ENCODE assay signal across 1 cellular context in the genomic region with DNA sequence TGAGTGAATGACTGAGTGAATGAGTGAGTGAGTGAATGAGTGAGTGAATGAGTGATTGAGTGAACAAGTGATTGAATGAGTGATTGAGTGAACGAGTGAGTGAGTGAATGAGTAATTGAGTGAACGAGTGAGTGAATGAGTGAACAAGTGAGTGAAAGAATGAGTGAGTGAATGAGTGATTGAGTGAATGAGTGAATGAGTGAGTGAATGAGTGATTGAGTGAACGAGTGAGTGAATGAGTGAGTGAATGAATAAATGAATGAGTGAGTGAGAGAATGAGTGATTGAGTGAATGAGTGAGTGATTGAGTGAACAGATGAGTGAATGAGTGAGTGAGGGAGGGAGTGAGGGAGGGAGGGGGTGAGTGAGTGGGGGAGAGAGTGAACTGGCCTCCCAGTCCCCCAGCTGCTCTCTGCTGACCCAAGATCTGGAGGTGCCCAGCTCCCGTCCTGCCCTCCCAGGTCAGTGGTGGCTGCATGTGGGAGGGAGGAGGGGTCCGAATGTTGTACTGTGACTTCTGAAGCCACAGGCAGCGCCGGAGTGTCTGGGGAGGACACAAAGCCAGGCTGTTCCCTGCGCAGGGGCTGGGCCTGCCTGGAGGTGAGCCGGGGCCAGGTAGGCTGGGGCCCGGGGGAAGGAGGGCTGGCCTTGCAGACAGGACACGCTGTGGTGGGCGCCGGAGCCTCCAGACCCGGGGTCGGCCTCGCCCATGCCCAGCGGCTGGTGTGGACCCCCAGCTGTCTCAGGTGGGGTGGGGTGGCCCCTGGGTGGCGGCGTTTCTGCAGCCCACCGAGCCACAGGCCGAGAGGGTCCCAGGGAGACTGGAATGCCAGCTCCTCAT.
A peak's percentile ranks its signal among the peaks of the same experiment; 100 is the strongest.
TF ChIP-seq lines count a peak whose summit lies in the region.

No MANE protein-coding gene starts in this region.

TF ChIP-seq in K562, 482 proteins besides CTCF, POLR2A, EP300 and RAD21 (continued from another document and continues in another):
- peak; percentile 21; the same call in 1 of the 2 replicates for TF ChIP-seq ZBTB2 (IDR thresholded peaks at IDR 0.05)
- TF ChIP-seq ZZZ3 (IDR thresholded peaks at IDR 0.05): no peak
- no peak for TF ChIP-seq ZNF561 (CRISPR knock-in tag; conservative IDR thresholded peaks at IDR 0.05)
- peak; percentile 91 for TF ChIP-seq BCOR (IDR thresholded peaks at IDR 0.05)
- TF ChIP-seq HOXB6 (CRISPR knock-in tag; IDR thresholded peaks at IDR 0.05; ENCODE audit: borderline replicate concordance): no peak
- TF ChIP-seq ZFP1 (CRISPR knock-in tag; IDR thresholded peaks at IDR 0.05): no peak
- TF ChIP-seq ZNF589 (CRISPR knock-in tag; IDR thresholded peaks at IDR 0.05; ENCODE audit: low read depth): no peak
- peak; percentile 47 to 55; a peak in 2 of 4 replicates for TF ChIP-seq TRIM24 (IDR thresholded peaks at IDR 0.05)
- TF ChIP-seq BRF1 (IDR thresholded peaks at IDR 0.05; ENCODE audit: borderline replicate concordance, extremely low read depth, insufficient read length): no peak
- TF ChIP-seq USF1 (CRISPR knock-in tag; IDR thresholded peaks at IDR 0.05): no peak
- TF ChIP-seq NFE2 (IDR thresholded peaks at IDR 0.05; ENCODE audit: low read depth): no peak
- TF ChIP-seq ZNF436 (CRISPR knock-in tag; IDR thresholded peaks at IDR 0.05): no peak
- peak; percentile 44 to 74; a peak in 3 of 4 replicates for TF ChIP-seq KDM1A (IDR thresholded peaks at IDR 0.05)
- peak; percentile 32; the same call in 1 of the 2 replicates for TF ChIP-seq TAL1 (IDR thresholded peaks at IDR 0.05)
- TF ChIP-seq ZNF263 (CRISPR knock-in tag; IDR thresholded peaks at IDR 0.05; ENCODE audit: borderline replicate concordance): 0 out of 2 replicates have a peak, but pooled peaks have one; percentile 18
- TF ChIP-seq, protein P1, sequence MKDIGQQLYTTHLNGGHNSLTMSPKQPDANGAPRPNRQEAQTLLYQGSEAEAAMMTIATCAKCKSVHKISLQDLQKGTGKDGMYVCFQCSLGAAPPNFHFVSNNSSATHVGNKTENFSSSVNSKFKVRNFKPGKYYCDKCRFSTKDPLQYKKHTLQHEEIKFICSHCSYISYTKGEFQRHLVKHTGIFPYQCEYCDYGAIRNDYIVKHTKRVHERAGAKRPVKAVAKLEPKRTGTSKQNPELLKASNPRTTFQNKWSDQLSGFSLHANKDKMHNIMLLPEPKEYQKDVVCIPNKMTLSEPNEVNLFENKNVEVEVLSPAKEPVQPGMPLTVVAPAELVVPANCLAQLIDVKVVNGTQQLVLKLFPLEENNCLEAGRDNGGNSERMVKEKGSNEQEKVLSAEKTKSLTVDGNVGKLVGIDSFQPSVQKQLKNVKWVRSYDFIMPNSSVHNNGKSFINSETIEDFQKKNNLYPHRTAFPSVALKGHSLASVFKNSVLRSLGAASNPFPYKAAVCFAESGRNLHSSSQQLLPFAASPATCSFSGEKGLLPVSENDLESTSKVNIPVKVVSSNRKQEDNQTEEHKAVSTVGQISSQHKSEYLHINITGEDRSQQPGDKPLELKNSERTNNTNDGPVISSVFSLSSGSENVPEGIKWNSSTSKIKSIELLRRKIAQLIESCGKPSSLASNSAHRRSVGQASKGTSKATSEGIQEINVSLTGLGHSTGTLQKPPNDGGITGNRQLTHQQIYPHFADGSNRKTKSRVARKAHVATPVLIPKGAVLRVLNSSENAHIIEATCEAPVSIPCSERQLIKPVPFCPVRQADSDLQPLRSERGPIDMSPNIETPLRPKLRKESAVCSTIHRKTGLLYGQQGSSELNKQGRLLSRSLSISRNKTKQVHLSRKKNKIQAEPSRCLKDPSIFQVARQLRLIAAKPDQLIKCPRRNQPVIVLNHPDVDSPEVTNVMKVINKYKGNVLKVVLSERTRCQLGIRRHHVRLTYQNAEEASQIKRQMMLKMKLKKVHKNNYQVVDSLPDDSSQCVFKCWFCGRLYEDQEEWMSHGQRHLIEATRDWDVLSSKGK (CRISPR knock-in tag; IDR thresholded peaks at IDR 0.05): no peak
- TF ChIP-seq DPF2 (IDR thresholded peaks at IDR 0.05): 0 out of 2 replicates have a peak, but pooled peaks have one; percentile 31
- TF ChIP-seq ZNF512 (tag; IDR thresholded peaks at IDR 0.05): no peak
- TF ChIP-seq CBFA2T3 (IDR thresholded peaks at IDR 0.05): no peak
- TF ChIP-seq RBM17 (IDR thresholded peaks at IDR 0.05; ENCODE audit: borderline replicate concordance, low read depth, low read length): no peak
- peak; percentile 48 to 54; a peak in 1 of 4 replicates for TF ChIP-seq MLLT1 (IDR thresholded peaks at IDR 0.05)
- no peak for TF ChIP-seq ZFX (CRISPR knock-in tag; IDR thresholded peaks at IDR 0.05)
- TF ChIP-seq ZNF347 (CRISPR knock-in tag; IDR thresholded peaks at IDR 0.05; ENCODE audit: low read depth): no peak
- TF ChIP-seq MYBL2 (IDR thresholded peaks at IDR 0.05; ENCODE audit: low read depth): peak; percentile 24; the same call in 1 of the 2 replicates
- no peak for TF ChIP-seq MYBL2 (CRISPR knock-in tag; IDR thresholded peaks at IDR 0.05; ENCODE audit: borderline replicate concordance)
- TF ChIP-seq ASH1L (IDR thresholded peaks at IDR 0.05; ENCODE audit: borderline replicate concordance, low read depth, partially characterized antibody): peak; percentile 42
- TF ChIP-seq SMARCA5 (IDR thresholded peaks at IDR 0.05): peak; percentile 79; the same call in 1 of the 2 replicates
- no peak for TF ChIP-seq RBM22 (IDR thresholded peaks at IDR 0.05; ENCODE audit: low read depth, low read length, poor library complexity, severe bottlenecking)
- no peak for TF ChIP-seq KDM5B (IDR thresholded peaks at IDR 0.05; ENCODE audit: insufficient replicate concordance, low read depth, low read length)
- TF ChIP-seq ZNF277 (CRISPR knock-in tag; IDR thresholded peaks at IDR 0.05; ENCODE audit: borderline replicate concordance): no peak
- no peak for TF ChIP-seq ETV6 (IDR thresholded peaks at IDR 0.05; ENCODE audit: borderline replicate concordance in 1 of 2, low read depth in 2 of 2, low read length in 1 of 2)
- TF ChIP-seq ETV6 (CRISPR knock-in tag; IDR thresholded peaks at IDR 0.05; ENCODE audit: borderline replicate concordance): no peak
- no peak for TF ChIP-seq MCM5 (IDR thresholded peaks at IDR 0.05; ENCODE audit: low read depth)
- TF ChIP-seq CREM (IDR thresholded peaks at IDR 0.05; ENCODE audit: low read depth): peak; percentile 13; the same call in 1 of the 2 replicates
- TF ChIP-seq FIP1L1 (IDR thresholded peaks at IDR 0.05; ENCODE audit: low read depth, low read length, poor library complexity, severe bottlenecking): no peak
- TF ChIP-seq POLR2AphosphoS2 (IDR thresholded peaks at IDR 0.05; ENCODE audit: low read length): no peak
- TF ChIP-seq, protein P2, sequence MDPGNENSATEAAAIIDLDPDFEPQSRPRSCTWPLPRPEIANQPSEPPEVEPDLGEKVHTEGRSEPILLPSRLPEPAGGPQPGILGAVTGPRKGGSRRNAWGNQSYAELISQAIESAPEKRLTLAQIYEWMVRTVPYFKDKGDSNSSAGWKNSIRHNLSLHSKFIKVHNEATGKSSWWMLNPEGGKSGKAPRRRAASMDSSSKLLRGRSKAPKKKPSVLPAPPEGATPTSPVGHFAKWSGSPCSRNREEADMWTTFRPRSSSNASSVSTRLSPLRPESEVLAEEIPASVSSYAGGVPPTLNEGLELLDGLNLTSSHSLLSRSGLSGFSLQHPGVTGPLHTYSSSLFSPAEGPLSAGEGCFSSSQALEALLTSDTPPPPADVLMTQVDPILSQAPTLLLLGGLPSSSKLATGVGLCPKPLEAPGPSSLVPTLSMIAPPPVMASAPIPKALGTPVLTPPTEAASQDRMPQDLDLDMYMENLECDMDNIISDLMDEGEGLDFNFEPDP (CRISPR knock-in tag; IDR thresholded peaks at IDR 0.05): no peak
- TF ChIP-seq HCFC1 (IDR thresholded peaks at IDR 0.05; ENCODE audit: low read depth, low read length): no peak
- no peak for TF ChIP-seq HDAC2 (IDR thresholded peaks at IDR 0.05)
- TF ChIP-seq HDGF (IDR thresholded peaks at IDR 0.05): peak; percentile 79; the same call in 1 of the 2 replicates
- no peak for TF ChIP-seq ZNF197 (CRISPR knock-in tag; IDR thresholded peaks at IDR 0.05; ENCODE audit: low read depth)
- TF ChIP-seq MTA1 (IDR thresholded peaks at IDR 0.05; ENCODE audit: borderline replicate concordance): peak; percentile 78
- no peak for TF ChIP-seq ADNP (tag; IDR thresholded peaks at IDR 0.05)
